ENCODE assay signal across 8 cellular contexts in the genomic region with DNA sequence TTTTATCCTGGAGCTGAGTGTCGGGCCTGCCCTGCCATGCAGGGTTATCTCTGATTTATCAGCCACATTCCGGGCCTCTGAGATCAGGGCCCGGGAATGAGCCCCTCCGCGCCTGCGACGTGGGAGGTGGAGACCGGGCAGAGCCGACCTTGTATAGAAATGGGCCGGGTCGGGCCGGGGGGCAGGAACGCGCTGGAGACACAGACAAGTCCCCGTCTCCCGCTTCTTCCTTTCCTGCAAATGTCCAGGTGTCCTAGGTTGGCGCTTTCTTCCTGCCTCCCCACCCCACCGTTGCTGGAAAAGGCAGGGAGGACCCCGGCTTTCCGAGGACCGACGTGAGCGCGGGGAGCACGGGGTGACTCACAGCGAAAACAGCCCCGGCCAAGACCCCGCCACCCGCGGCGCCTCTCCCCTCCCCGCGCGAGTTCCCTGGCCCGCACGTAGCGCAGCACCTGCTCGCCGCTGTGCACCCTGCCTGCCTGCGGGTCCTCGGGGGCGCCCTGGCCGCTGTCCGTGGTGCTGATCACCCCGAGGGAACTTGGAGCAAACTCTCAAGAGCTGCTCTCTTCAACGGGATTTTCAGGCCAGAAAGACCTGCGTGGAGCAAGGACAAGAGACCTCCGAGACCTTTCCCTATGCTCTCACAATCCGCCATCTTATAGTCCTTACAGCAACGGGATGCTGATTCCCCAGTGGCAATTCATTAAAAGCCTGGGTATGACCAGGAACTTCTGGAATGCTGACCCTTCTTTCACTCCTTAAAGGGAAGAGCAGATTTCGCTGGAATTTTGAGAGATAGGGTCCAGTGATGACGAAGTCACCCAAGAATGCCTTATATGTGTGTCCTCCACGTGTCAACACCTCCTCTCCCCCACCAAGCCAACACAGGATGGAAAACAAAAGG. TPM values are rescaled to one million over a fixed set of nuclear protein-coding genes. Genes with fewer than 3 reads are reported as not detected.
A peak's percentile ranks its signal among the peaks of the same experiment; 100 is the strongest.
DNase-seq lines count a peak whose midpoint lies in the region; ATAC-seq and TF ChIP-seq lines count a peak whose summit lies in the region.

No MANE protein-coding gene starts in this region.

- no peak for TF ChIP-seq EP300 in suprapubic skin (IDR thresholded peaks at IDR 0.05)

- peaks cover 22% of the 10 kb centered on the region for H3K27me3 Mint-ChIP-seq in GM23338 (ENCODE audit: insufficient read depth, low read depth, poor library complexity)

- H3K27me3 ChIP-seq in GM23338 (ENCODE audit: insufficient read depth), result peaks cover 27% of the 10 kb centered on the region
- peaks cover 46% of the 10 kb centered on the region for H3K27me3 ChIP-seq in RWPE2 (ENCODE audit: insufficient read depth, poor library complexity, severe bottlenecking)
- no peaks in the 10 kb centered on the region for H3K27me3 ChIP-seq in right cardiac atrium (ENCODE audit: control insufficient read depth, insufficient read depth)
- H3K27me3 ChIP-seq in suprapubic skin, result peaks cover 63% of the 10 kb centered on the region

- peak overlapping the region; percentile 33; the same call in 2 of the 3 replicates for H3K4me3 Mint-ChIP-seq in GM23338

- DNase-seq in GM23338 (ENCODE audit: low spot score), result peak; percentile 85
- DNase-seq in RWPE2 (ENCODE audit: low spot score), result no peak
- peak; percentile 72 for DNase-seq in activated gamma-delta T cell treated with Interleukin-2 at 50 U/mL for 16 hours
- DNase-seq in right cardiac atrium, result peak; percentile 76 to 90 (median 89)
- DNase-seq in stimulated activated CD4-positive, alpha-beta T cell treated with anti-CD3 and anti-CD28 coated beads, Interleukin-15, amount 100 ng/mL, for 1 hour (ENCODE audit: low read depth in 1 of 2, low spot score in 1 of 2), result peak; percentile 33 to 56
- DNase-seq in suprapubic skin (ENCODE audit: low spot score in 2 of 2), result no peak
- no peak for DNase-seq in NCI-H1436 treated with DMSO at 0.1 percent for 48 hours (lab: John Stamatoyannopoulos, UW)

- no peaks in the 10 kb centered on the region for H3K9me3 Mint-ChIP-seq in GM23338

- H3K4me2 ChIP-seq in GM23338, result peak overlapping the region; percentile 80

- no peak for TF ChIP-seq POLR2A in suprapubic skin (IDR thresholded peaks at IDR 0.05)

- intact Hi-C loops in right cardiac atrium (cut with DNase I), result no loop called here

- no peaks in the 10 kb centered on the region for H3F3A ChIP-seq in GM23338 (replicated peaks; ENCODE audit: low read depth)

- H3K27ac Mint-ChIP-seq in GM23338, result no peak overlapping the region

- H3K4me1 Mint-ChIP-seq in GM23338, result peaks cover 7% of the 10 kb centered on the region; the same call in 1 of the 3 replicates

- H4K20me1 ChIP-seq in GM23338 (replicated peaks; ENCODE audit: insufficient read depth), result no peaks in the 10 kb centered on the region

- H3K4me1 ChIP-seq in GM23338 (ENCODE audit: insufficient read depth), result no peaks in the 10 kb centered on the region
- no peaks in the 10 kb centered on the region for H3K4me1 ChIP-seq in RWPE2 (ENCODE audit: insufficient read depth, poor library complexity, severe bottlenecking)
- no peaks in the 10 kb centered on the region for H3K4me1 ChIP-seq in right cardiac atrium (ENCODE audit: control insufficient read depth, insufficient read depth, low read length)
- H3K4me1 ChIP-seq in suprapubic skin, result peaks cover 8% of the 10 kb centered on the region

- H3K79me2 ChIP-seq in GM23338 (replicated peaks; ENCODE audit: insufficient read depth), result no peaks in the 10 kb centered on the region

- no peaks in the 10 kb centered on the region for H3K9me2 ChIP-seq in GM23338 (ENCODE audit: insufficient read depth)

- ATAC-seq in GM23338 (peak; percentile 91), RWPE2 (ENCODE audit: low read depth) (peak; percentile 59; the same call in 2 of the 3 replicates), right cardiac atrium (peak; percentile 68 to 78), HG02798 (IDR thresholded peaks at IDR 0.05; ENCODE audit: poor library complexity, unreplicated experiment) (no peak)

- no peak overlapping the region for H2AFZ ChIP-seq in GM23338

- H3K9me3 ChIP-seq in RWPE2 (ENCODE audit: severe bottlenecking) (no peaks in the 10 kb centered on the region), right cardiac atrium (ENCODE audit: control insufficient read depth, low read length) (no peaks in the 10 kb centered on the region), suprapubic skin (no peaks in the 10 kb centered on the region)

- H3K4me3 ChIP-seq in GM23338, result peak overlapping the region; percentile 53
- H3K4me3 ChIP-seq in RWPE2 (ENCODE audit: severe bottlenecking), result no peak overlapping the region
- H3K4me3 ChIP-seq in right cardiac atrium (ENCODE audit: low read length), result no peak overlapping the region
- H3K4me3 ChIP-seq in suprapubic skin, result no peak overlapping the region

- WGBS in right cardiac atrium, result 3% methylated on average over 53 of the region's 53 CpGs
- 9% methylated on average over 8 of the region's 53 CpGs for WGBS in suprapubic skin

- TF ChIP-seq CTCF in GM23338 (conservative IDR thresholded peaks at IDR 0.05; ENCODE audit: low read depth in 2 of 2) (peak; percentile 27 to 30; a peak in 3 of 4 replicates), RWPE2 (IDR thresholded peaks at IDR 0.05; ENCODE audit: poor library complexity, severe bottlenecking) (peak; percentile 17), suprapubic skin (IDR thresholded peaks at IDR 0.05) (no peak)

- H3K36me3 ChIP-seq in GM23338 (ENCODE audit: insufficient read depth), result no peaks in the 10 kb centered on the region
- H3K36me3 ChIP-seq in RWPE2 (ENCODE audit: low read depth), result no peaks in the 10 kb centered on the region
- no peaks in the 10 kb centered on the region for H3K36me3 ChIP-seq in suprapubic skin

- no peak overlapping the region for H3K27ac ChIP-seq in GM23338 (ENCODE audit: low read depth)
- H3K27ac ChIP-seq in RWPE2 (ENCODE audit: poor library complexity, severe bottlenecking), result no peak overlapping the region
- no peak overlapping the region for H3K27ac ChIP-seq in right cardiac atrium (ENCODE audit: low read length)
- no peak overlapping the region for H3K27ac ChIP-seq in suprapubic skin

- H3K36me3 Mint-ChIP-seq in GM23338 (ENCODE audit: low read depth), result no peaks in the 10 kb centered on the region

TF ChIP-seq in GM23338, 12 proteins besides CTCF, POLR2A, EP300 and RAD21:
- TF ChIP-seq, protein P1, sequence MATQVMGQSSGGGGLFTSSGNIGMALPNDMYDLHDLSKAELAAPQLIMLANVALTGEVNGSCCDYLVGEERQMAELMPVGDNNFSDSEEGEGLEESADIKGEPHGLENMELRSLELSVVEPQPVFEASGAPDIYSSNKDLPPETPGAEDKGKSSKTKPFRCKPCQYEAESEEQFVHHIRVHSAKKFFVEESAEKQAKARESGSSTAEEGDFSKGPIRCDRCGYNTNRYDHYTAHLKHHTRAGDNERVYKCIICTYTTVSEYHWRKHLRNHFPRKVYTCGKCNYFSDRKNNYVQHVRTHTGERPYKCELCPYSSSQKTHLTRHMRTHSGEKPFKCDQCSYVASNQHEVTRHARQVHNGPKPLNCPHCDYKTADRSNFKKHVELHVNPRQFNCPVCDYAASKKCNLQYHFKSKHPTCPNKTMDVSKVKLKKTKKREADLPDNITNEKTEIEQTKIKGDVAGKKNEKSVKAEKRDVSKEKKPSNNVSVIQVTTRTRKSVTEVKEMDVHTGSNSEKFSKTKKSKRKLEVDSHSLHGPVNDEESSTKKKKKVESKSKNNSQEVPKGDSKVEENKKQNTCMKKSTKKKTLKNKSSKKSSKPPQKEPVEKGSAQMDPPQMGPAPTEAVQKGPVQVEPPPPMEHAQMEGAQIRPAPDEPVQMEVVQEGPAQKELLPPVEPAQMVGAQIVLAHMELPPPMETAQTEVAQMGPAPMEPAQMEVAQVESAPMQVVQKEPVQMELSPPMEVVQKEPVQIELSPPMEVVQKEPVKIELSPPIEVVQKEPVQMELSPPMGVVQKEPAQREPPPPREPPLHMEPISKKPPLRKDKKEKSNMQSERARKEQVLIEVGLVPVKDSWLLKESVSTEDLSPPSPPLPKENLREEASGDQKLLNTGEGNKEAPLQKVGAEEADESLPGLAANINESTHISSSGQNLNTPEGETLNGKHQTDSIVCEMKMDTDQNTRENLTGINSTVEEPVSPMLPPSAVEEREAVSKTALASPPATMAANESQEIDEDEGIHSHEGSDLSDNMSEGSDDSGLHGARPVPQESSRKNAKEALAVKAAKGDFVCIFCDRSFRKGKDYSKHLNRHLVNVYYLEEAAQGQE (IDR thresholded peaks at IDR 0.05; ENCODE audit: unreplicated experiment), result peak; percentile 98
- no peak for TF ChIP-seq STAT1 (IDR thresholded peaks at IDR 0.05; ENCODE audit: unreplicated experiment)

RNA-seq across cellular contexts. Expression of a gene that starts 0.5 kb away (rescaled TPM):
- total RNA-seq in GM23338 (2014; rRNA removed; shearing (Covaris generic)), result not detected in 2 replicates
- 0.95 and 1.1 TPM in 2 replicates for polyA plus RNA-seq in GM23338 (2016; fragmentation: Nextera tagmentation; extraction: Ambion mirVana)
- total RNA-seq in right cardiac atrium, result 1,000 to 10,000 TPM in 1 of 4 donors, 100 to 1,000 TPM in 1, 10 to 100 TPM in 2; 37.1 to 2,245 (median 160) TPM
- 1,679 TPM for polyA plus RNA-seq in right cardiac atrium
- total RNA-seq in suprapubic skin, result not detected

RNA-seq across cellular contexts. Expression of a gene that starts 11.6 kb away (rescaled TPM):
- not detected in 2 replicates for total RNA-seq in GM23338 (2014; rRNA removed; shearing (Covaris generic))
- 0.29 TPM in 1 of 2 replicates, not detected in the other for polyA plus RNA-seq in GM23338 (2016; fragmentation: Nextera tagmentation; extraction: Ambion mirVana)
- over 10,000 TPM; 26,185 to 59,291 (median 38,228) TPM for total RNA-seq in right cardiac atrium
- polyA plus RNA-seq in right cardiac atrium, result 45,715 TPM
- not detected for total RNA-seq in suprapubic skin

RNA-seq across cellular contexts. Expression of a gene that starts 53.2 kb away (rescaled TPM):
- 16.3 and 22.6 TPM in 2 replicates for total RNA-seq in GM23338 (2014; rRNA removed; shearing (Covaris generic))
- 13.0 and 16.0 TPM in 2 replicates for polyA plus RNA-seq in GM23338 (2016; fragmentation: Nextera tagmentation; extraction: Ambion mirVana)
- 10 to 100 TPM; 30.4 to 54.9 (median 36.8) TPM for total RNA-seq in right cardiac atrium
- 16.2 TPM for polyA plus RNA-seq in right cardiac atrium
- total RNA-seq in suprapubic skin, result 10 to 100 TPM in 2 of 4 donors, 1 to 10 TPM in 2; 6.2 to 22.5 (median 10.2) TPM

RNA-seq across cellular contexts. Expression of a gene that starts 53.5 kb away (rescaled TPM):
- 21.6 and 26.4 TPM in 2 replicates for total RNA-seq in GM23338 (2014; rRNA removed; shearing (Covaris generic))
- polyA plus RNA-seq in GM23338 (2016; fragmentation: Nextera tagmentation; extraction: Ambion mirVana) (5.7 and 6.9 TPM in 2 replicates), right cardiac atrium (36.7 TPM)
- total RNA-seq in right cardiac atrium (10 to 100 TPM; 46.6 to 75.2 (median 58.9) TPM), suprapubic skin (10 to 100 TPM; 35.0 to 57.5 (median 39.7) TPM)

Comparison
In these comparisons a context has a peak if more than half of its experiments do, and no peak if none do; other contexts are left out.
1. DNase-seq: peak in GM23338 (single experiment), activated gamma-delta T cell treated with Interleukin-2 at 50 U/mL for 16 hours (single experiment), right cardiac atrium (3 of 3) and stimulated activated CD4-positive, alpha-beta T cell treated with anti-CD3 and anti-CD28 coated beads, Interleukin-15, amount 100 ng/mL, for 1 hour (2 of 2); none in RWPE2 (single experiment), suprapubic skin (0 of 2) and NCI-H1436 treated with DMSO at 0.1 percent for 48 hours (single experiment).
2. CTCF ChIP-seq: peak in GM23338 (2 of 2) and RWPE2 (single experiment); none in suprapubic skin (0 of 2).
3. RNA of a gene that starts 0.5 kb away (total RNA-seq): 37.1 to 2,245 TPM in right cardiac atrium; not detected in GM23338 and not detected in suprapubic skin; every median in the first group is over 10 times any median in the second.
4. RNA of a gene that starts 11.6 kb away (total RNA-seq): 26,185 to 59,291 TPM in right cardiac atrium; not detected in GM23338 and not detected in suprapubic skin; every median in the first group is over 1,000 times any median in the second.